ENCODE assay signal across 1 cellular context in genomic region chr4:98318521-98318920, GRCh38.
TF ChIP-seq lines count a peak whose summit lies in the region.

No MANE protein-coding gene starts in this region.

TF ChIP-seq in HepG2, 621 proteins besides CTCF, POLR2A, EP300 and RAD21 (continued from another document and continues in another):
- TF ChIP-seq, protein P1, sequence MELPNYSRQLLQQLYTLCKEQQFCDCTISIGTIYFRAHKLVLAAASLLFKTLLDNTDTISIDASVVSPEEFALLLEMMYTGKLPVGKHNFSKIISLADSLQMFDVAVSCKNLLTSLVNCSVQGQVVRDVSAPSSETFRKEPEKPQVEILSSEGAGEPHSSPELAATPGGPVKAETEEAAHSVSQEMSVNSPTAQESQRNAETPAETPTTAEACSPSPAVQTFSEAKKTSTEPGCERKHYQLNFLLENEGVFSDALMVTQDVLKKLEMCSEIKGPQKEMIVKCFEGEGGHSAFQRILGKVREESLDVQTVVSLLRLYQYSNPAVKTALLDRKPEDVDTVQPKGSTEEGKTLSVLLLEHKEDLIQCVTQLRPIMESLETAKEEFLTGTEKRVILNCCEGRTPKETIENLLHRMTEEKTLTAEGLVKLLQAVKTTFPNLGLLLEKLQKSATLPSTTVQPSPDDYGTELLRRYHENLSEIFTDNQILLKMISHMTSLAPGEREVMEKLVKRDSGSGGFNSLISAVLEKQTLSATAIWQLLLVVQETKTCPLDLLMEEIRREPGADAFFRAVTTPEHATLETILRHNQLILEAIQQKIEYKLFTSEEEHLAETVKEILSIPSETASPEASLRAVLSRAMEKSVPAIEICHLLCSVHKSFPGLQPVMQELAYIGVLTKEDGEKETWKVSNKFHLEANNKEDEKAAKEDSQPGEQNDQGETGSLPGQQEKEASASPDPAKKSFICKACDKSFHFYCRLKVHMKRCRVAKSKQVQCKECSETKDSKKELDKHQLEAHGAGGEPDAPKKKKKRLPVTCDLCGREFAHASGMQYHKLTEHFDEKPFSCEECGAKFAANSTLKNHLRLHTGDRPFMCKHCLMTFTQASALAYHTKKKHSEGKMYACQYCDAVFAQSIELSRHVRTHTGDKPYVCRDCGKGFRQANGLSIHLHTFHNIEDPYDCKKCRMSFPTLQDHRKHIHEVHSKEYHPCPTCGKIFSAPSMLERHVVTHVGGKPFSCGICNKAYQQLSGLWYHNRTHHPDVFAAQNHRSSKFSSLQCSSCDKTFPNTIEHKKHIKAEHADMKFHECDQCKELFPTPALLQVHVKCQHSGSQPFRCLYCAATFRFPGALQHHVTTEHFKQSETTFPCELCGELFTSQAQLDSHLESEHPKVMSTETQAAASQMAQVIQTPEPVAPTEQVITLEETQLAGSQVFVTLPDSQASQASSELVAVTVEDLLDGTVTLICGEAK (IDR thresholded peaks at IDR 0.05) = no peak
- TF ChIP-seq, protein P1 (CRISPR knock-in tag; IDR thresholded peaks at IDR 0.05) = no peak
- TF ChIP-seq JARID2 (CRISPR knock-in tag; IDR thresholded peaks at IDR 0.05; ENCODE audit: insufficient replicate concordance) (no peak), PLRG1 (conservative IDR thresholded peaks at IDR 0.05) (no peak), GLI4 (CRISPR knock-in tag; IDR thresholded peaks at IDR 0.05; ENCODE audit: borderline replicate concordance) (no peak), NR0B2 (CRISPR knock-in tag; IDR thresholded peaks at IDR 0.05) (no peak), KDM4B (CRISPR knock-in tag; IDR thresholded peaks at IDR 0.05) (no peak), NR1H2 (CRISPR knock-in tag; IDR thresholded peaks at IDR 0.05; ENCODE audit: borderline replicate concordance, low read depth) (no peak), CAMTA2 (CRISPR knock-in tag; IDR thresholded peaks at IDR 0.05; ENCODE audit: borderline replicate concordance) (no peak), FOSL2 (CRISPR knock-in tag; IDR thresholded peaks at IDR 0.05) (peak; percentile 85), ZZZ3 (CRISPR knock-in tag; IDR thresholded peaks at IDR 0.05; ENCODE audit: borderline replicate concordance) (no peak), HOXA9 (CRISPR knock-in tag; IDR thresholded peaks at IDR 0.05; ENCODE audit: borderline replicate concordance) (no peak), ZNF234 (CRISPR knock-in tag; conservative IDR thresholded peaks at IDR 0.05) (no peak), ATF7 (IDR thresholded peaks at IDR 0.05) (no peak), ATF7 (CRISPR knock-in tag; IDR thresholded peaks at IDR 0.05) (no peak), ZNF773 (CRISPR knock-in tag; IDR thresholded peaks at IDR 0.05; ENCODE audit: borderline replicate concordance) (no peak), RAD51 (IDR thresholded peaks at IDR 0.05; ENCODE audit: borderline replicate concordance) (no peak), SMARCE1 (IDR thresholded peaks at IDR 0.05; ENCODE audit: borderline replicate concordance) (no peak), XBP1 (CRISPR knock-in tag; IDR thresholded peaks at IDR 0.05) (no peak), ZNF792 (CRISPR knock-in tag; IDR thresholded peaks at IDR 0.05) (0 out of 2 replicates have a peak, but pooled peaks have one; percentile 34), ZNF101 (CRISPR knock-in tag; IDR thresholded peaks at IDR 0.05; ENCODE audit: borderline replicate concordance, low read depth) (no peak), ZNF616 (CRISPR knock-in tag; IDR thresholded peaks at IDR 0.05; ENCODE audit: low read depth) (no peak), SOX5 (CRISPR knock-in tag; IDR thresholded peaks at IDR 0.05; ENCODE audit: borderline replicate concordance) (peak; percentile 64; the same call in 1 of the 2 replicates), ARHGAP35 (CRISPR knock-in tag; IDR thresholded peaks at IDR 0.05; ENCODE audit: borderline replicate concordance) (no peak), FOXA1 (IDR thresholded peaks at IDR 0.05) (no peak), FOXA1 (CRISPR knock-in tag; IDR thresholded peaks at IDR 0.05) (peak; percentile 76), NCOA2 (CRISPR knock-in tag; IDR thresholded peaks at IDR 0.05) (peak; percentile 16; the same call in 1 of the 2 replicates), HHEX (CRISPR knock-in tag; IDR thresholded peaks at IDR 0.05) (no peak), XRCC5 (optimal IDR thresholded peaks at IDR 0.05; ENCODE audit: low read length) (no peak), NFYC (CRISPR knock-in tag; IDR thresholded peaks at IDR 0.05) (no peak), ZBTB21 (CRISPR knock-in tag; IDR thresholded peaks at IDR 0.05) (no peak), SSRP1 (CRISPR knock-in tag; IDR thresholded peaks at IDR 0.05) (no peak), RNF2 (conservative IDR thresholded peaks at IDR 0.05; ENCODE audit: low read depth) (no peak), HNF4G (IDR thresholded peaks at IDR 0.05; ENCODE audit: borderline replicate concordance, low read depth, low read length) (0 out of 2 replicates have a peak, but pooled peaks have one; percentile 27), HNF4G (CRISPR knock-in tag; IDR thresholded peaks at IDR 0.05; ENCODE audit: borderline replicate concordance, low read depth) (no peak), ZFAT (CRISPR knock-in tag; conservative IDR thresholded peaks at IDR 0.05) (no peak), ZFP37 (CRISPR knock-in tag; IDR thresholded peaks at IDR 0.05; ENCODE audit: borderline replicate concordance) (no peak), TARDBP (CRISPR knock-in tag; IDR thresholded peaks at IDR 0.05) (no peak), HOXA5 (CRISPR knock-in tag; IDR thresholded peaks at IDR 0.05) (no peak), ZFP90 (CRISPR knock-in tag; IDR thresholded peaks at IDR 0.05; ENCODE audit: borderline replicate concordance) (no peak), ONECUT2 (CRISPR knock-in tag; IDR thresholded peaks at IDR 0.05) (no peak), ZNF670 (CRISPR knock-in tag; IDR thresholded peaks at IDR 0.05; ENCODE audit: borderline replicate concordance) (no peak)
- TF ChIP-seq, protein P2, sequence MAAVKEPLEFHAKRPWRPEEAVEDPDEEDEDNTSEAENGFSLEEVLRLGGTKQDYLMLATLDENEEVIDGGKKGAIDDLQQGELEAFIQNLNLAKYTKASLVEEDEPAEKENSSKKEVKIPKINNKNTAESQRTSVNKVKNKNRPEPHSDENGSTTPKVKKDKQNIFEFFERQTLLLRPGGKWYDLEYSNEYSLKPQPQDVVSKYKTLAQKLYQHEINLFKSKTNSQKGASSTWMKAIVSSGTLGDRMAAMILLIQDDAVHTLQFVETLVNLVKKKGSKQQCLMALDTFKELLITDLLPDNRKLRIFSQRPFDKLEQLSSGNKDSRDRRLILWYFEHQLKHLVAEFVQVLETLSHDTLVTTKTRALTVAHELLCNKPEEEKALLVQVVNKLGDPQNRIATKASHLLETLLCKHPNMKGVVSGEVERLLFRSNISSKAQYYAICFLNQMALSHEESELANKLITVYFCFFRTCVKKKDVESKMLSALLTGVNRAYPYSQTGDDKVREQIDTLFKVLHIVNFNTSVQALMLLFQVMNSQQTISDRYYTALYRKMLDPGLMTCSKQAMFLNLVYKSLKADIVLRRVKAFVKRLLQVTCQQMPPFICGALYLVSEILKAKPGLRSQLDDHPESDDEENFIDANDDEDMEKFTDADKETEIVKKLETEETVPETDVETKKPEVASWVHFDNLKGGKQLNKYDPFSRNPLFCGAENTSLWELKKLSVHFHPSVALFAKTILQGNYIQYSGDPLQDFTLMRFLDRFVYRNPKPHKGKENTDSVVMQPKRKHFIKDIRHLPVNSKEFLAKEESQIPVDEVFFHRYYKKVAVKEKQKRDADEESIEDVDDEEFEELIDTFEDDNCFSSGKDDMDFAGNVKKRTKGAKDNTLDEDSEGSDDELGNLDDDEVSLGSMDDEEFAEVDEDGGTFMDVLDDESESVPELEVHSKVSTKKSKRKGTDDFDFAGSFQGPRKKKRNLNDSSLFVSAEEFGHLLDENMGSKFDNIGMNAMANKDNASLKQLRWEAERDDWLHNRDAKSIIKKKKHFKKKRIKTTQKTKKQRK (IDR thresholded peaks at IDR 0.05; ENCODE audit: low read length) = no peak
- TF ChIP-seq, protein P3, sequence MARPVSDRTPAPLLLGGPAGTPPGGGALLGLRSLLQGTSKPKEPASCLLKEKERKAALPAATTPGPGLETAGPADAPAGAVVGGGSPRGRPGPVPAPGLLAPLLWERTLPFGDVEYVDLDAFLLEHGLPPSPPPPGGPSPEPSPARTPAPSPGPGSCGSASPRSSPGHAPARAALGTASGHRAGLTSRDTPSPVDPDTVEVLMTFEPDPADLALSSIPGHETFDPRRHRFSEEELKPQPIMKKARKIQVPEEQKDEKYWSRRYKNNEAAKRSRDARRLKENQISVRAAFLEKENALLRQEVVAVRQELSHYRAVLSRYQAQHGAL (CRISPR knock-in tag; IDR thresholded peaks at IDR 0.05; ENCODE audit: not compliant biosample characterization) = no peak
- TF ChIP-seq, protein P4, sequence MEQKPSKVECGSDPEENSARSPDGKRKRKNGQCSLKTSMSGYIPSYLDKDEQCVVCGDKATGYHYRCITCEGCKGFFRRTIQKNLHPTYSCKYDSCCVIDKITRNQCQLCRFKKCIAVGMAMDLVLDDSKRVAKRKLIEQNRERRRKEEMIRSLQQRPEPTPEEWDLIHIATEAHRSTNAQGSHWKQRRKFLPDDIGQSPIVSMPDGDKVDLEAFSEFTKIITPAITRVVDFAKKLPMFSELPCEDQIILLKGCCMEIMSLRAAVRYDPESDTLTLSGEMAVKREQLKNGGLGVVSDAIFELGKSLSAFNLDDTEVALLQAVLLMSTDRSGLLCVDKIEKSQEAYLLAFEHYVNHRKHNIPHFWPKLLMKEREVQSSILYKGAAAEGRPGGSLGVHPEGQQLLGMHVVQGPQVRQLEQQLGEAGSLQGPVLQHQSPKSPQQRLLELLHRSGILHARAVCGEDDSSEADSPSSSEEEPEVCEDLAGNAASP (CRISPR knock-in tag; IDR thresholded peaks at IDR 0.05; ENCODE audit: borderline replicate concordance) = peak; percentile 32; the same call in 1 of the 2 replicates
- TF ChIP-seq, protein P5, sequence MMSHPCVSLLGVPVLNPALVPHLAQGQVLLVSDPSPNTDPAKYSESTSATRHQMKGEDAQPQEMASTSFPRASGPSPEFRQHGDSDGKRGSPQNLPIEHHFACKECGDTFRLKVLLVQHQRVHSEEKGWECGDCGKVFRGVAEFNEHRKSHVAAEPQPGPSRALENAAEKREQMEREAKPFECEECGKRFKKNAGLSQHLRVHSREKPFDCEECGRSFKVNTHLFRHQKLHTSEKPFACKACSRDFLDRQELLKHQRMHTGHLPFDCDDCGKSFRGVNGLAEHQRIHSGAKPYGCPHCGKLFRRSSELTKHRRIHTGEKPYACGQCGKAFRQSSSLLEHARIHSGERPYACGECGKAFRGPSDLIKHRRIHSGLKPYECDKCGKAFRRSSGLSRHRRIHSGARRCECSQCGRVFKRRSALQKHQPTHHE (CRISPR knock-in tag; IDR thresholded peaks at IDR 0.05; ENCODE audit: borderline replicate concordance) = no peak
- TF ChIP-seq, protein P6, sequence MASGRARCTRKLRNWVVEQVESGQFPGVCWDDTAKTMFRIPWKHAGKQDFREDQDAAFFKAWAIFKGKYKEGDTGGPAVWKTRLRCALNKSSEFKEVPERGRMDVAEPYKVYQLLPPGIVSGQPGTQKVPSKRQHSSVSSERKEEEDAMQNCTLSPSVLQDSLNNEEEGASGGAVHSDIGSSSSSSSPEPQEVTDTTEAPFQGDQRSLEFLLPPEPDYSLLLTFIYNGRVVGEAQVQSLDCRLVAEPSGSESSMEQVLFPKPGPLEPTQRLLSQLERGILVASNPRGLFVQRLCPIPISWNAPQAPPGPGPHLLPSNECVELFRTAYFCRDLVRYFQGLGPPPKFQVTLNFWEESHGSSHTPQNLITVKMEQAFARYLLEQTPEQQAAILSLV (CRISPR knock-in tag; IDR thresholded peaks at IDR 0.05; ENCODE audit: borderline replicate concordance) = no peak
- TF ChIP-seq, protein P7, sequence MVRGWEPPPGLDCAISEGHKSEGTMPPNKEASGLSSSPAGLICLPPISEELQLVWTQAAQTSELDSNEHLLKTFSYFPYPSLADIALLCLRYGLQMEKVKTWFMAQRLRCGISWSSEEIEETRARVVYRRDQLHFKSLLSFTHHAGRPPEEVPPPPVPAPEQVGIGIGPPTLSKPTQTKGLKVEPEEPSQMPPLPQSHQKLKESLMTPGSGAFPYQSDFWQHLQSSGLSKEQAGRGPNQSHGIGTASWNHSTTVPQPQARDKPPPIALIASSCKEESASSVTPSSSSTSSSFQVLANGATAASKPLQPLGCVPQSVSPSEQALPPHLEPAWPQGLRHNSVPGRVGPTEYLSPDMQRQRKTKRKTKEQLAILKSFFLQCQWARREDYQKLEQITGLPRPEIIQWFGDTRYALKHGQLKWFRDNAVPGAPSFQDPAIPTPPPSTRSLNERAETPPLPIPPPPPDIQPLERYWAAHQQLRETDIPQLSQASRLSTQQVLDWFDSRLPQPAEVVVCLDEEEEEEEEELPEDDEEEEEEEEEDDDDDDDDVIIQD (CRISPR knock-in tag; IDR thresholded peaks at IDR 0.05; ENCODE audit: low read depth) = peak; percentile 46; the same call in 1 of the 2 replicates
- TF ChIP-seq, protein P8, sequence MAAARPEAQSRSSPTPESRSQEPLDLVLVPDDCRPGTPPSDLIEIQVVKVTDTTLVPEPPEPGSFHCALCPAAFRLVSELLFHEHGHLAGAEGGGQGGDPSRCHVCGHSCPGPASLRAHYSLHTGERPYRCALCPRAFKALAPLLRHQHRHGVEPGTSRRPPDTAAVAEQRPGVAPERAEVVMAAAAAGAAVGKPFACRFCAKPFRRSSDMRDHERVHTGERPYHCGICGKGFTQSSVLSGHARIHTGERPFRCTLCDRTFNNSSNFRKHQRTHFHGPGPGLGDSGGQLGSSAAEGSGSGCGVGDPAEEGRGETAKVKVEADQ (CRISPR knock-in tag; IDR thresholded peaks at IDR 0.05; ENCODE audit: borderline replicate concordance) = no peak
